ENCODE assay signal across 17 cellular contexts in genomic region chr16:1318268-1318545, GRCh38. TPM values are rescaled to one million over a fixed set of nuclear protein-coding genes. Genes with fewer than 3 reads are reported as not detected.
DNase-seq lines count a peak whose midpoint lies in the region; ATAC-seq, FAIRE-seq and TF ChIP-seq lines count a peak whose summit lies in the region.
"Had no signal": no experiment of that assay in that cellular context is flagged by ENCODE, and none has a peak within 500 bp of the region (broad histone marks: within the 10 kb centered on the region; RNA-seq: fewer than 3 reads in every experiment).

No MANE protein-coding gene starts in this region.

- no peak overlapping the region for H3K4me3 ChIP-seq in osteoblast (ENCODE audit: insufficient read depth, low read length)
- H3K4me3 ChIP-seq in small intestine (ENCODE audit: low read depth in 1 of 2, low read length in 2 of 2) = no peak overlapping the region
- H3K4me3 ChIP-seq: GM23338 had no signal

- H3K4me1 Mint-ChIP-seq in activated naive CD4-positive, alpha-beta T cell treated with anti-CD3 and anti-CD28 coated beads, Interleukin-2, amount 10 ng/mL, durations not matched to agents 7 days and 5 days = peaks cover 4% of the 10 kb centered on the region
- no peaks in the 10 kb centered on the region for H3K4me1 Mint-ChIP-seq in activated T-helper 17 cell treated with anti-CD3 and anti-CD28 coated beads, Interleukin-2, amount 50 U/mL, for 72 hours
- peaks cover under 1% of the 10 kb centered on the region for H3K4me1 Mint-ChIP-seq in glutamatergic neuron (ENCODE audit: low read depth, unreplicated experiment)
- H3K4me1 Mint-ChIP-seq in mesothelial cell of epicardium = peaks cover under 1% of the 10 kb centered on the region
- H3K4me1 Mint-ChIP-seq: GM23338 had no signal

- peaks cover 72% of the 10 kb centered on the region for H3K79me2 ChIP-seq in osteoblast (ENCODE audit: insufficient read depth, low read length)

- ATAC-seq in activated T-helper 17 cell treated with anti-CD3 and anti-CD28 coated beads, Interleukin-2, amount 50 U/mL, for 72 hours (replicated peaks) = no peak

- 78 to 83% (median 82%) methylated on average over 9 of the region's 9 CpGs for WGBS in small intestine, 3 donors

- no peak overlapping the region for H3K27ac Mint-ChIP-seq in activated naive CD4-positive, alpha-beta T cell treated with anti-CD3 and anti-CD28 coated beads, Interleukin-2, amount 10 ng/mL, durations not matched to agents 7 days and 5 days
- peak overlapping the region; percentile 22 for H3K27ac Mint-ChIP-seq in activated T-helper 17 cell treated with anti-CD3 and anti-CD28 coated beads, Interleukin-2, amount 50 U/mL, for 72 hours
- no peak overlapping the region for H3K27ac Mint-ChIP-seq in glutamatergic neuron (ENCODE audit: unreplicated experiment)
- H3K27ac Mint-ChIP-seq in mesothelial cell of epicardium = no peak overlapping the region
- H3K27ac Mint-ChIP-seq: B cell, GM23338 had no signal

- H4K20me1 ChIP-seq in osteoblast (ENCODE audit: insufficient read depth, low read length) = peaks cover 64% of the 10 kb centered on the region

- H3K4me1 ChIP-seq in osteoblast (ENCODE audit: insufficient read depth, low read length) = no peaks in the 10 kb centered on the region
- H3K4me1 ChIP-seq in small intestine (ENCODE audit: control insufficient read depth in 2 of 2, insufficient read depth in 1 of 2, low read depth in 1 of 2, low read length in 1 of 2) = no peaks in the 10 kb centered on the region

- FAIRE-seq in small intestine (lab: Jason Lieb, UNC) = no peak

- H3K9me3 ChIP-seq in osteoblast (ENCODE audit: low read depth, low read length) (no peaks in the 10 kb centered on the region), small intestine (ENCODE audit: control insufficient read depth, low read depth) (no peaks in the 10 kb centered on the region)

- H3K27me3 Mint-ChIP-seq in activated naive CD4-positive, alpha-beta T cell treated with anti-CD3 and anti-CD28 coated beads, Interleukin-2, amount 10 ng/mL, durations not matched to agents 7 days and 5 days = no peaks in the 10 kb centered on the region
- no peaks in the 10 kb centered on the region for H3K27me3 Mint-ChIP-seq in activated T-helper 17 cell treated with anti-CD3 and anti-CD28 coated beads, Interleukin-2, amount 50 U/mL, for 72 hours
- peaks cover 2% of the 10 kb centered on the region for H3K27me3 Mint-ChIP-seq in glutamatergic neuron (ENCODE audit: unreplicated experiment)
- no peaks in the 10 kb centered on the region for H3K27me3 Mint-ChIP-seq in mesothelial cell of epicardium (ENCODE audit: low read depth)
- H3K27me3 Mint-ChIP-seq: B cell had no signal

- H3K36me3 ChIP-seq in osteoblast (ENCODE audit: insufficient read depth, low read length) (peaks cover 75% of the 10 kb centered on the region), small intestine (ENCODE audit: control insufficient read depth in 2 of 2, insufficient read depth in 2 of 2, low read length in 2 of 2) (peaks cover 24 to 35% of the 10 kb centered on the region in 2 donors)

- H3K27ac ChIP-seq in osteoblast (ENCODE audit: low read depth, low read length) (no peak overlapping the region), small intestine (ENCODE audit: low read depth in 1 of 2, low read length in 1 of 2) (no peak overlapping the region)

- no peak overlapping the region for H2AFZ ChIP-seq in osteoblast (ENCODE audit: low read length)
- H2AFZ ChIP-seq: GM23338 had no signal

- H3K27me3 ChIP-seq in osteoblast (ENCODE audit: insufficient read depth, low read length) (no peaks in the 10 kb centered on the region), small intestine (ENCODE audit: control insufficient read depth in 2 of 2, insufficient read depth in 2 of 2, low read length in 2 of 2) (no peaks in the 10 kb centered on the region)

- DNase-seq in activated naive CD4-positive, alpha-beta T cell treated with anti-CD3 and anti-CD28 coated beads, Interleukin-2, amount 10 ng/mL, durations not matched to agents 7 days and 5 days = peak; percentile 8
- DNase-seq in activated naive CD4-positive, alpha-beta T cell (lab: John Stamatoyannopoulos, UW) = no peak
- DNase-seq in glutamatergic neuron (no peak), osteoblast (ENCODE audit: insufficient read length, low spot score, missing footprints) (peak; percentile 76), small intestine (no peak), mesothelial cell of epicardium (ENCODE audit: low spot score in 2 of 2, unreplicated experiment in 2 of 2) (no peak)
- DNase-seq in effector CD8-positive, alpha-beta T cell (lab: John Stamatoyannopoulos, UW) = no peak
- DNase-seq: GDM1, NCI-H1417, NCI-H187, NCI-H226, NCI-H524, NCI-H82, SHP77 had no signal

- CTCF ChIA-PET in activated naive CD4-positive, alpha-beta T cell treated with anti-CD3 and anti-CD28 coated beads, Interleukin-2, amount 10 ng/mL, durations not matched to agents 7 days and 5 days (lab: Charles Lee) = no interaction called here

- peaks cover 47% of the 10 kb centered on the region for H3K36me3 Mint-ChIP-seq in activated naive CD4-positive, alpha-beta T cell treated with anti-CD3 and anti-CD28 coated beads, Interleukin-2, amount 10 ng/mL, durations not matched to agents 7 days and 5 days
- H3K36me3 Mint-ChIP-seq in activated T-helper 17 cell treated with anti-CD3 and anti-CD28 coated beads, Interleukin-2, amount 50 U/mL, for 72 hours (ENCODE audit: low read depth) = peaks cover 94% of the 10 kb centered on the region
- H3K36me3 Mint-ChIP-seq in glutamatergic neuron (ENCODE audit: unreplicated experiment) = no peaks in the 10 kb centered on the region
- H3K36me3 Mint-ChIP-seq in mesothelial cell of epicardium = peaks cover 36% of the 10 kb centered on the region

- H3K4me2 ChIP-seq in osteoblast (ENCODE audit: insufficient read depth, low read length) = no peak overlapping the region
- H3K4me2 ChIP-seq: GM23338 had no signal

- TF ChIP-seq CTCF in glutamatergic neuron (IDR thresholded peaks at IDR 0.05; ENCODE audit: partially characterized antibody, unreplicated experiment) (no peak), osteoblast (IDR thresholded peaks at IDR 0.05; ENCODE audit: extremely low read depth, low read depth, low read length) (no peak), mesothelial cell of epicardium (IDR thresholded peaks at IDR 0.05; ENCODE audit: unreplicated experiment) (no peak)

- H3K9me3 Mint-ChIP-seq in activated naive CD4-positive, alpha-beta T cell treated with anti-CD3 and anti-CD28 coated beads, Interleukin-2, amount 10 ng/mL, durations not matched to agents 7 days and 5 days = no peaks in the 10 kb centered on the region
- no peaks in the 10 kb centered on the region for H3K9me3 Mint-ChIP-seq in activated T-helper 17 cell treated with anti-CD3 and anti-CD28 coated beads, Interleukin-2, amount 50 U/mL, for 72 hours
- H3K9me3 Mint-ChIP-seq in glutamatergic neuron (ENCODE audit: unreplicated experiment) = peaks cover 6% of the 10 kb centered on the region
- H3K9me3 Mint-ChIP-seq in mesothelial cell of epicardium = no peaks in the 10 kb centered on the region
- H3K9me3 Mint-ChIP-seq: GM23338 had no signal

- no peak overlapping the region for H3K4me3 Mint-ChIP-seq in activated naive CD4-positive, alpha-beta T cell treated with anti-CD3 and anti-CD28 coated beads, Interleukin-2, amount 10 ng/mL, durations not matched to agents 7 days and 5 days
- no peak overlapping the region for H3K4me3 Mint-ChIP-seq in activated T-helper 17 cell treated with anti-CD3 and anti-CD28 coated beads, Interleukin-2, amount 50 U/mL, for 72 hours
- H3K4me3 Mint-ChIP-seq in glutamatergic neuron (ENCODE audit: unreplicated experiment) (peak overlapping the region; percentile 36), mesothelial cell of epicardium (no peak overlapping the region)
- H3K4me3 Mint-ChIP-seq: B cell, GM23338 had no signal

RNA-seq across cellular contexts. Expression of gene UBE2I, which starts 8.8 kb away (rescaled TPM):
- 100 to 1,000 TPM; 204 to 206 TPM for total RNA-seq in activated T-helper 17 cell treated with anti-CD3 and anti-CD28 coated beads, Interleukin-2, amount 50 U/mL, for 72 hours
- 256 TPM for total RNA-seq in glutamatergic neuron (ENCODE audit: unreplicated experiment)
- 37.1 and 49.2 TPM in 2 replicates for total RNA-seq in osteoblast
- 10 to 100 TPM; 38.7 to 85.5 (median 44.0) TPM for polyA plus RNA-seq in small intestine
- total RNA-seq in mesothelial cell of epicardium = 205 to 214 TPM (median 208 TPM) in 3 replicates

RNA-seq across cellular contexts. Expression of gene BAIAP3, which starts 15.2 kb away (rescaled TPM):
- 1 to 10 TPM in 1 of 2 donors, under 1 TPM in 1; 0.71 to 2.2 TPM for total RNA-seq in activated T-helper 17 cell treated with anti-CD3 and anti-CD28 coated beads, Interleukin-2, amount 50 U/mL, for 72 hours
- total RNA-seq in glutamatergic neuron (ENCODE audit: unreplicated experiment) (26.7 TPM), osteoblast (under 0.01 and 0.29 TPM in 2 replicates), mesothelial cell of epicardium (1.3 to 2.4 TPM (median 2.3 TPM) in 3 replicates)
- 10 to 100 TPM in 1 of 3 donors, 1 to 10 TPM in 2; 4.5 to 10.5 (median 6.5) TPM for polyA plus RNA-seq in small intestine

RNA-seq across cellular contexts. Expression of gene TSR3, which starts 33.5 kb away (rescaled TPM):
- total RNA-seq in activated T-helper 17 cell treated with anti-CD3 and anti-CD28 coated beads, Interleukin-2, amount 50 U/mL, for 72 hours = 10 to 100 TPM; 36.7 to 64.2 TPM
- total RNA-seq in glutamatergic neuron (ENCODE audit: unreplicated experiment) (52.5 TPM), osteoblast (53.6 and 57.8 TPM in 2 replicates), mesothelial cell of epicardium (42.1 to 43.7 TPM (median 42.7 TPM) in 3 replicates)
- polyA plus RNA-seq in small intestine = 10 to 100 TPM; 55.4 to 67.8 (median 59.2) TPM

RNA-seq across cellular contexts. Expression of gene GNPTG, which starts 33.5 kb away (rescaled TPM):
- 10 to 100 TPM; 22.6 to 24.4 TPM for total RNA-seq in activated T-helper 17 cell treated with anti-CD3 and anti-CD28 coated beads, Interleukin-2, amount 50 U/mL, for 72 hours
- total RNA-seq in glutamatergic neuron (ENCODE audit: unreplicated experiment) (50.5 TPM), osteoblast (67.8 and 69.1 TPM in 2 replicates), mesothelial cell of epicardium (47.8 to 52.9 TPM (median 48.4 TPM) in 3 replicates)
- polyA plus RNA-seq in small intestine = 10 to 100 TPM; 34.3 to 51.5 (median 36.2) TPM

Comparison
In these comparisons a context has a peak if more than half of its experiments do, and no peak if none do; other contexts are left out.
1. DNase-seq: peak in activated naive CD4-positive, alpha-beta T cell treated with anti-CD3 and anti-CD28 coated beads, Interleukin-2, amount 10 ng/mL, durations not matched to agents 7 days and 5 days (single experiment) and osteoblast (single experiment); none in activated naive CD4-positive, alpha-beta T cell (0 of 4), glutamatergic neuron (single experiment), effector CD8-positive, alpha-beta T cell (single experiment), small intestine (single experiment) and mesothelial cell of epicardium (0 of 2).